1 cellular context compared by ENCODE assay signal in genomic region chr11:5625281-5625680, GRCh38.
TF ChIP-seq lines count a peak whose summit lies in the region.

No MANE protein-coding gene starts in this region.

TF ChIP-seq in endothelial cell of umbilical vein, 7 proteins besides CTCF, POLR2A, EP300 and RAD21:
- TF ChIP-seq POLR2AphosphoS5 (IDR thresholded peaks at IDR 0.05; ENCODE audit: insufficient read depth, low read depth, low read length) (no peak), GATA2 (IDR thresholded peaks at IDR 0.05; ENCODE audit: insufficient read depth, insufficient read length, low read depth, low read length) (no peak), MAX (IDR thresholded peaks at IDR 0.05; ENCODE audit: insufficient read depth, insufficient read length) (no peak), EZH2 (IDR thresholded peaks at IDR 0.05; ENCODE audit: borderline replicate concordance, low read depth, low read length, severe bottlenecking) (no peak), FOS (IDR thresholded peaks at IDR 0.05; ENCODE audit: borderline replicate concordance, insufficient read depth, low read length) (no peak), MYC (IDR thresholded peaks at IDR 0.05; ENCODE audit: low read depth, low read length) (no peak), JUN (IDR thresholded peaks at IDR 0.05; ENCODE audit: borderline replicate concordance, insufficient read depth, insufficient read length, low read depth) (no peak)
TF ChIP-seq in endothelial cell of umbilical vein: peak in this region for 0.
